12 cellular contexts compared by ENCODE assay signal in genomic region chr20:891121-892080, GRCh38. TPM values are rescaled to one million over a fixed set of nuclear protein-coding genes. Genes with fewer than 3 reads are reported as not detected.
DNase-seq lines count a peak whose midpoint lies in the region; ATAC-seq and TF ChIP-seq lines count a peak whose summit lies in the region.
"Had no signal": no experiment of that assay in that cellular context is flagged by ENCODE, and none has a peak within 500 bp of the region (broad histone marks: within the 10 kb centered on the region; RNA-seq: fewer than 3 reads in every experiment).

No MANE protein-coding gene starts in this region.

- no peaks in the 10 kb centered on the region for H3K9me3 ChIP-seq in osteoblast (ENCODE audit: low read depth, low read length)
- H3K9me3 ChIP-seq: esophagus squamous epithelium had no signal

- H3K4me1 ChIP-seq in osteoblast (ENCODE audit: insufficient read depth, low read length), result no peaks in the 10 kb centered on the region

- ATAC-seq in HG03469 (IDR thresholded peaks at IDR 0.05; ENCODE audit: unreplicated experiment) (no peak), HG03521 (IDR thresholded peaks at IDR 0.05; ENCODE audit: unreplicated experiment) (no peak)
- ATAC-seq in activated naive CD4-positive, alpha-beta T cell treated with anti-CD3 and anti-CD28 coated beads, Interleukin-2, amount 50 U/mL, for 72 hours, result no peak
- ATAC-seq: HCT116 had no signal

- H3K36me3 Mint-ChIP-seq in activated naive CD4-positive, alpha-beta T cell treated with anti-CD3 and anti-CD28 coated beads, Interleukin-2, amount 50 U/mL, for 72 hours, result no peaks in the 10 kb centered on the region

- H4K20me1 ChIP-seq in osteoblast (ENCODE audit: insufficient read depth, low read length), result no peaks in the 10 kb centered on the region

- H3K9me3 Mint-ChIP-seq in activated naive CD4-positive, alpha-beta T cell treated with anti-CD3 and anti-CD28 coated beads, Interleukin-2, amount 50 U/mL, for 72 hours, result no peaks in the 10 kb centered on the region

- no peak overlapping the region for H3K4me3 ChIP-seq in osteoblast (ENCODE audit: insufficient read depth, low read length)
- H3K4me3 ChIP-seq: esophagus squamous epithelium had no signal

- H3K36me3 ChIP-seq in osteoblast (ENCODE audit: insufficient read depth, low read length), result no peaks in the 10 kb centered on the region
- H3K36me3 ChIP-seq: esophagus squamous epithelium had no signal

- H3K79me2 ChIP-seq in osteoblast (ENCODE audit: insufficient read depth, low read length), result no peaks in the 10 kb centered on the region

- DNase-seq in NAMALWA (ENCODE audit: low spot score), result peak; percentile 5
- DNase-seq in germinal center (ENCODE audit: low spot score), result peak; percentile 12
- peak; percentile 53 for DNase-seq in osteoblast (ENCODE audit: insufficient read length, low spot score, missing footprints)
- DNase-seq in GM20000 (ENCODE audit: low spot score), result no peak
- no peak for DNase-seq in activated naive CD4-positive, alpha-beta T cell treated with anti-CD3 and anti-CD28 coated beads, Interleukin-2, amount 50 U/mL, for 72 hours (ENCODE audit: low spot score in 2 of 2)
- DNase-seq: esophagus squamous epithelium; NCI-H524 treated with DMSO at 0.1 percent for 48 hours; stimulated activated CD4-positive, alpha-beta T cell treated with anti-CD3 and anti-CD28 coated beads, Interleukin-4, amount 100 ng/mL, for 24 hours had no signal

- no peak overlapping the region for H3K27ac Mint-ChIP-seq in activated naive CD4-positive, alpha-beta T cell treated with anti-CD3 and anti-CD28 coated beads, Interleukin-2, amount 50 U/mL, for 72 hours

- H2AFZ ChIP-seq in osteoblast (ENCODE audit: low read length), result no peak overlapping the region

- no peak overlapping the region for H3K4me2 ChIP-seq in osteoblast (ENCODE audit: insufficient read depth, low read length)

- no peak for TF ChIP-seq CTCF in C4-2B (conservative IDR thresholded peaks at IDR 0.05)
- no peak for TF ChIP-seq CTCF in osteoblast (IDR thresholded peaks at IDR 0.05; ENCODE audit: extremely low read depth, low read depth, low read length)
- TF ChIP-seq CTCF in GM20000 (IDR thresholded peaks at IDR 0.05; ENCODE audit: extremely low read depth, missing control alignments), result no peak

- H3K27ac ChIP-seq in C4-2B (peak overlapping the region; percentile 44), osteoblast (ENCODE audit: low read depth, low read length) (no peak overlapping the region)

- peaks cover 5% of the 10 kb centered on the region for H3K27me3 ChIP-seq in osteoblast (ENCODE audit: insufficient read depth, low read length)

RNA-seq across cellular contexts. Expression of gene ANGPT4, which starts 24.7 kb away (rescaled TPM):
- total RNA-seq in osteoblast, result under 0.01 TPM in 2 replicates
- total RNA-seq in activated naive CD4-positive, alpha-beta T cell treated with anti-CD3 and anti-CD28 coated beads, Interleukin-2, amount 50 U/mL, for 72 hours, result under 1 TPM in 1 of 2 donors, not detected in 1; 0.06 TPM

RNA-seq across cellular contexts. Expression of gene FAM110A, which starts 57.9 kb away (rescaled TPM):
- total RNA-seq in osteoblast, result 8.5 and 9.8 TPM in 2 replicates
- 10 to 100 TPM; 12.0 to 25.7 TPM for total RNA-seq in activated naive CD4-positive, alpha-beta T cell treated with anti-CD3 and anti-CD28 coated beads, Interleukin-2, amount 50 U/mL, for 72 hours

Comparison
In these comparisons a context has a peak if more than half of its experiments do, and no peak if none do; other contexts are left out.
1. DNase-seq: peak in NAMALWA (single experiment), germinal center (single experiment) and osteoblast (single experiment); none in GM20000 (single experiment) and activated naive CD4-positive, alpha-beta T cell treated with anti-CD3 and anti-CD28 coated beads, Interleukin-2, amount 50 U/mL, for 72 hours (0 of 2).